8 cellular contexts compared by ENCODE assay signal in genomic region chr14:60064491-60065072, GRCh38. TPM values are rescaled to one million over a fixed set of nuclear protein-coding genes. Genes with fewer than 3 reads are reported as not detected.
DNase-seq lines count a peak whose midpoint lies in the region; ATAC-seq and TF ChIP-seq lines count a peak whose summit lies in the region.

No MANE protein-coding gene starts in this region.

- peak; percentile 78 for TF ChIP-seq CTCF in C4-2B (conservative IDR thresholded peaks at IDR 0.05)
- peak; percentile 58 for TF ChIP-seq CTCF in neural cell (IDR thresholded peaks at IDR 0.05; ENCODE audit: poor library complexity, severe bottlenecking)
- no peak for TF ChIP-seq CTCF in Calu3 (IDR thresholded peaks at IDR 0.05; ENCODE audit: unreplicated experiment)

- no peak overlapping the region for H3K4me3 ChIP-seq in neural cell (ENCODE audit: low read length)

- no peaks in the 10 kb centered on the region for H3K36me3 ChIP-seq in neural cell (ENCODE audit: insufficient read depth, low read length)

- no peaks in the 10 kb centered on the region for H3K36me3 Mint-ChIP-seq in Calu3 (ENCODE audit: insufficient read depth, unreplicated experiment)

- no peaks in the 10 kb centered on the region for H3K27me3 Mint-ChIP-seq in Calu3 (ENCODE audit: unreplicated experiment)

- no peak overlapping the region for H3K4me2 ChIP-seq in neural cell (ENCODE audit: low read length)

- ATAC-seq in GM19395 (IDR thresholded peaks at IDR 0.05; ENCODE audit: unreplicated experiment) = peak; percentile 71
- ATAC-seq in HG02588 (IDR thresholded peaks at IDR 0.05; ENCODE audit: unreplicated experiment) = no peak
- ATAC-seq in GM21737 (IDR thresholded peaks at IDR 0.05; ENCODE audit: unreplicated experiment) = no peak

- no peaks in the 10 kb centered on the region for H3F3A ChIP-seq in neural cell (ENCODE audit: insufficient read depth, low read length, poor library complexity, severe bottlenecking)

- no peak overlapping the region for H3K27ac ChIP-seq in C4-2B
- no peak overlapping the region for H3K27ac ChIP-seq in neural cell (ENCODE audit: low read length)

- DNase-seq in NCI-H69 (lab: John Stamatoyannopoulos, UW) (peak; percentile 67), dedifferentiated amniotic fluid mesenchymal stem cell (ENCODE audit: extremely low spot score) (peak; percentile 60), Calu3 (no peak)

- no peaks in the 10 kb centered on the region for H3K9me2 ChIP-seq in neural cell (ENCODE audit: insufficient read depth, low read length)

- no peak overlapping the region for H3K9ac ChIP-seq in neural cell (ENCODE audit: low read length)

- H2AFZ ChIP-seq in neural cell (ENCODE audit: low read depth, low read length) = no peak overlapping the region

- H3K79me2 ChIP-seq in neural cell (replicated peaks; ENCODE audit: insufficient read depth, low read length) = no peaks in the 10 kb centered on the region

- H3K4me1 Mint-ChIP-seq in Calu3 (ENCODE audit: low read depth, unreplicated experiment) = no peaks in the 10 kb centered on the region

- BruUV-seq in Calu3 (replicated peaks; lab: Mats Ljungman, UMichigan) = no TSS peak

- H4K20me1 ChIP-seq in neural cell (ENCODE audit: insufficient read depth) = no peaks in the 10 kb centered on the region

- TF ChIP-seq RAD21 in neural cell (conservative IDR thresholded peaks at IDR 0.05) = peak; percentile 63

- CTCF ChIA-PET in Calu3 (lab: Charles Lee) = no interaction called here

- H3K9me3 Mint-ChIP-seq in Calu3 (ENCODE audit: low read depth, unreplicated experiment) = no peaks in the 10 kb centered on the region

- no peak overlapping the region for H3K27ac Mint-ChIP-seq in Calu3 (ENCODE audit: unreplicated experiment)

- H3K27me3 ChIP-seq in neural cell (ENCODE audit: insufficient read depth, low read depth, low read length) = peaks cover 6% of the 10 kb centered on the region

- no peak overlapping the region for H3K4me3 Mint-ChIP-seq in Calu3 (ENCODE audit: low read depth, unreplicated experiment)

- TF ChIP-seq EP300 in neural cell (conservative IDR thresholded peaks at IDR 0.05; ENCODE audit: poor library complexity, severe bottlenecking) = no peak

- intact Hi-C loops in Calu3 (cut with micrococcal nuclease; ENCODE audit: unreplicated experiment) = loop anchor here (1.0 to 10.0 kb wide), 4 partner anchors 98 to 498 kb away; no protein-coding TSS in a partner anchor

- no peaks in the 10 kb centered on the region for H3K9me3 ChIP-seq in neural cell (ENCODE audit: low read length)

TF ChIP-seq in neural cell, 6 proteins besides CTCF, POLR2A, EP300 and RAD21:
- TF ChIP-seq EZH2 (IDR thresholded peaks at IDR 0.05; ENCODE audit: borderline replicate concordance, insufficient read depth, low read length, poor library complexity, severe bottlenecking) (no peak), REST (IDR thresholded peaks at IDR 0.05; ENCODE audit: borderline replicate concordance) (no peak), SMC3 (conservative IDR thresholded peaks at IDR 0.05; ENCODE audit: poor library complexity) (peak; percentile 65), POLR2AphosphoS5 (IDR thresholded peaks at IDR 0.05) (no peak), MXI1 (conservative IDR thresholded peaks at IDR 0.05; ENCODE audit: poor library complexity, severe bottlenecking) (no peak), TAF1 (IDR thresholded peaks at IDR 0.05; ENCODE audit: low read depth) (no peak)

RNA-seq across cellular contexts. Expression of gene PCNX4, which starts 27.1 kb away (rescaled TPM):
- 117 TPM in 2 replicates for polyA plus RNA-seq in neural cell
- polyA minus RNA-seq in neural cell = 250 and 269 TPM in 2 replicates
- total RNA-seq in Calu3 (2022) = 40.1 and 41.1 TPM in 2 replicates
